ENCODE assay signal across 12 cellular contexts in the genomic region with DNA sequence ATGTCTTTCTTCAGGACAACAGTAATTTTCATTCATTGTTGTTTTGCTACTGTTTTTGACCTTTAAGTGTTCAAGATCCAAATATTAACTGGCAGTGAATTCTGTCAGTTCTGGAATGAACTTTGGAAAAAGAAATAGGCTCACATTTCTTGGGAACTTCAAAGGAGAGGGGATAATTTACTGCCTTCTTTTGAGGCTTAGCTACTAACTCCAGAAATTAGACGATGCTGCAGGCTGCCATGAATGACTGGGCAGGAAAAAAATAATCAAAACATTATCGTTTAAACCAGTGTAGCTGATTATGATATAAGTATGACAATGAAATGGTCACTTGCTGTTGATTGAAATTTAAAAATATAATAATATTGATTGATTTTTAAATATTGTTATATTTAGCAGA.
A peak's percentile ranks its signal among the peaks of the same experiment; 100 is the strongest.
DNase-seq lines count a peak whose midpoint lies in the region; TF ChIP-seq lines count a peak whose summit lies in the region.
"Had no signal": no experiment of that assay in that cellular context is flagged by ENCODE, and none has a peak within 500 bp of the region (broad histone marks: within the 10 kb centered on the region; RNA-seq: fewer than 3 reads in every experiment).

No MANE protein-coding gene starts in this region.

- TF ChIP-seq CTCF in PC-9 (conservative IDR thresholded peaks at IDR 0.05): no peak
- no peak for TF ChIP-seq CTCF in mesothelial cell of epicardium (IDR thresholded peaks at IDR 0.05; ENCODE audit: unreplicated experiment)
- TF ChIP-seq CTCF in adrenal gland (IDR thresholded peaks at IDR 0.05): no peak

- H3F3A ChIP-seq in PC-9 (ENCODE audit: insufficient read depth, low read depth): no peaks in the 10 kb centered on the region

- BruUV-seq in PC-9 (replicated peaks; lab: Mats Ljungman, UMichigan): no TSS peak

- H2AFZ ChIP-seq in PC-9: 0 out of 2 replicates have a peak overlapping the region, but pooled peaks have one; percentile 37
- H2AFZ ChIP-seq: GM23248 had no signal

- H3K4me2 ChIP-seq in PC-9: no peak overlapping the region
- H3K4me2 ChIP-seq: BLaER1 treated with 17β-estradiol and CSF1 and Interleukin-3, amounts not matched to agents 10 nM and 100 nM had no signal

- TF ChIP-seq POLR2A in adrenal gland (IDR thresholded peaks at IDR 0.05): no peak

- H3K36me3 ChIP-seq in PC-9 (ENCODE audit: low read depth): no peaks in the 10 kb centered on the region
- no peaks in the 10 kb centered on the region for H3K36me3 ChIP-seq in SJCRH30
- H3K36me3 ChIP-seq in adrenal gland (replicated peaks in 1 of 2): no peaks in the 10 kb centered on the region
- H3K36me3 ChIP-seq: BLaER1 treated with 17β-estradiol and CSF1 and Interleukin-3, amounts not matched to agents 10 nM and 100 nM had no signal

- no peaks in the 10 kb centered on the region for H3K36me3 Mint-ChIP-seq in mesothelial cell of epicardium
- H3K36me3 Mint-ChIP-seq: CD4-positive, CD25-positive, alpha-beta regulatory T cell had no signal

- H3K27ac Mint-ChIP-seq in mesothelial cell of epicardium: peak overlapping the region; percentile 69
- H3K27ac Mint-ChIP-seq: CD4-positive, CD25-positive, alpha-beta regulatory T cell had no signal

- WGBS in adrenal gland, 4 donors: 19 to 29% (median 26%) methylated on average over 2 of the region's 2 CpGs

- DNase-seq in NCI-H2227 (lab: John Stamatoyannopoulos, UW; ENCODE audit: unreplicated experiment): peak; percentile 9
- no peak for DNase-seq in NCI-H2227 treated with DMSO at 0.1 percent for 48 hours (lab: John Stamatoyannopoulos, UW)
- DNase-seq in PC-9: no peak
- DNase-seq in mesothelial cell of epicardium (ENCODE audit: low spot score in 2 of 2, unreplicated experiment in 2 of 2): no peak
- no peak for DNase-seq in NCI-H1105 (lab: John Stamatoyannopoulos, UW)
- no peak for DNase-seq in SJCRH30
- no peak for DNase-seq in adrenal gland
- DNase-seq: CD4-positive, CD25-positive, alpha-beta regulatory T cell; DMS53; GM23248 had no signal

- intact Hi-C loops in PC-9 (cut with micrococcal nuclease; ENCODE audit: unreplicated experiment) (no loop called here), adrenal gland (cut with DNase I) (no loop called here)

- no peak overlapping the region for H3K4me3 Mint-ChIP-seq in mesothelial cell of epicardium
- H3K4me3 Mint-ChIP-seq: CD4-positive, CD25-positive, alpha-beta regulatory T cell had no signal

- POLR2A ChIA-PET in PC-9 (lab: Charles Lee; ENCODE audit: unreplicated experiment): no interaction called here

- H3K4me3 ChIP-seq in PC-9 (no peak overlapping the region), SJCRH30 (no peak overlapping the region), adrenal gland (no peak overlapping the region)
- H3K4me3 ChIP-seq: BLaER1 treated with 17β-estradiol and CSF1 and Interleukin-3, amounts not matched to agents 10 nM and 100 nM; GM23248 had no signal

- no peaks in the 10 kb centered on the region for H3K27me3 Mint-ChIP-seq in mesothelial cell of epicardium (ENCODE audit: low read depth)
- H3K27me3 Mint-ChIP-seq: CD4-positive, CD25-positive, alpha-beta regulatory T cell had no signal

- no peaks in the 10 kb centered on the region for H3K9me2 ChIP-seq in PC-9 (ENCODE audit: insufficient read depth)

- H3K27me3 ChIP-seq in PC-9 (ENCODE audit: insufficient read depth, low read depth) (no peaks in the 10 kb centered on the region), SJCRH30 (no peaks in the 10 kb centered on the region), adrenal gland (no peaks in the 10 kb centered on the region)
- H3K27me3 ChIP-seq: BLaER1 treated with 17β-estradiol and CSF1 and Interleukin-3, amounts not matched to agents 10 nM and 100 nM had no signal

- H3K9me3 Mint-ChIP-seq in mesothelial cell of epicardium: peaks cover 3% of the 10 kb centered on the region

- peaks cover 32% of the 10 kb centered on the region for H3K4me1 Mint-ChIP-seq in mesothelial cell of epicardium

- no peaks in the 10 kb centered on the region for H4K20me1 ChIP-seq in PC-9 (ENCODE audit: insufficient read depth)
- H4K20me1 ChIP-seq: BLaER1 treated with 17β-estradiol and CSF1 and Interleukin-3, amounts not matched to agents 10 nM and 100 nM had no signal

- CTCF ChIA-PET in PC-9 (lab: Charles Lee): no interaction called here

- H3K27ac ChIP-seq in PC-9 (no peak overlapping the region), SJCRH30 (no peak overlapping the region), adrenal gland (no peak overlapping the region)
- H3K27ac ChIP-seq: 22Rv1; BLaER1 treated with 17β-estradiol and CSF1 and Interleukin-3, amounts not matched to agents 10 nM and 100 nM; GM23248 had no signal

- H3K9me3 ChIP-seq in PC-9 (ENCODE audit: insufficient read depth, low read depth) (peaks cover 3% of the 10 kb centered on the region; the same call in 1 of the 2 replicates), SJCRH30 (replicated peaks) (no peaks in the 10 kb centered on the region), adrenal gland (replicated peaks in 1 of 3) (no peaks in the 10 kb centered on the region)
- H3K9me3 ChIP-seq: BLaER1 treated with 17β-estradiol and CSF1 and Interleukin-3, amounts not matched to agents 10 nM and 100 nM had no signal

- no peaks in the 10 kb centered on the region for H3K4me1 ChIP-seq in PC-9 (replicated peaks; ENCODE audit: insufficient read depth)
- H3K4me1 ChIP-seq in SJCRH30: no peaks in the 10 kb centered on the region
- no peaks in the 10 kb centered on the region for H3K4me1 ChIP-seq in adrenal gland (replicated peaks in 1 of 2)

- no peaks in the 10 kb centered on the region for H3K79me2 ChIP-seq in PC-9 (ENCODE audit: low read depth)
